ENCODE assay signal across 8 cellular contexts in genomic region chr18:5546660-5547059, GRCh38. TPM values are rescaled to one million over a fixed set of nuclear protein-coding genes. Genes with fewer than 3 reads are reported as not detected.
A peak's percentile ranks its signal among the peaks of the same experiment; 100 is the strongest.
DNase-seq lines count a peak whose midpoint lies in the region; ATAC-seq and TF ChIP-seq lines count a peak whose summit lies in the region.

No MANE protein-coding gene starts in this region.

- no peak overlapping the region for H3K4me3 Mint-ChIP-seq in GM23338
- no peak overlapping the region for H3K4me3 Mint-ChIP-seq in effector memory CD8-positive, alpha-beta T cell

- peaks cover 12% of the 10 kb centered on the region for H3K79me1 ChIP-seq in trophoblast cell (ENCODE audit: low read length)

- H3K4me3 ChIP-seq in GM23338 (no peak overlapping the region), fibroblast of mammary gland (ENCODE audit: control insufficient read depth, low read depth, low read length) (no peak overlapping the region), trophoblast cell (ENCODE audit: low read depth, low read length) (no peak overlapping the region)

- H3K4me1 ChIP-seq in GM23338 (ENCODE audit: insufficient read depth), result peaks cover 6% of the 10 kb centered on the region
- H3K4me1 ChIP-seq in trophoblast cell (ENCODE audit: control insufficient read depth in 1 of 2, insufficient read depth in 2 of 2, low read length in 2 of 2), result peaks cover 2% of the 10 kb centered on the region in 2 experiments

- H2AK5ac ChIP-seq in trophoblast cell (ENCODE audit: low read length), result no peak overlapping the region

- H2BK12ac ChIP-seq in trophoblast cell (ENCODE audit: low read length), result no peak overlapping the region

- no peaks in the 10 kb centered on the region for H3K9me3 ChIP-seq in trophoblast cell (ENCODE audit: insufficient read depth, low read depth, low read length)

- no peaks in the 10 kb centered on the region for H3K9me3 Mint-ChIP-seq in GM23338
- H3K9me3 Mint-ChIP-seq in effector memory CD8-positive, alpha-beta T cell, result peaks cover 0 to 3% of the 10 kb centered on the region in 2 donors

- peak; percentile 80 for DNase-seq in GM23338 (ENCODE audit: low spot score)
- DNase-seq in NOMO-1 treated with dmso at 0.1 percent for 144 hours (lab: John Stamatoyannopoulos, UW; ENCODE audit: unreplicated experiment), result peak; percentile 59
- DNase-seq in fibroblast of mammary gland (ENCODE audit: low read depth), result peak; percentile 77
- peak; percentile 23 to 69 for DNase-seq in trophoblast cell
- no peak for DNase-seq in stimulated activated naive CD8-positive, alpha-beta T cell treated with anti-CD3 and anti-CD28 coated beads, Interleukin-15, Interleukin-2, amounts not matched to agents 100 U/mL and 50 U/mL, for 24 hours
- DNase-seq in effector memory CD8-positive, alpha-beta T cell, result no peak
- no peak for DNase-seq in NCI-H526 treated with DMSO at 0.1 percent for 48 hours (lab: John Stamatoyannopoulos, UW)

- H3K4me1 Mint-ChIP-seq in GM23338, result peaks cover 11% of the 10 kb centered on the region
- H3K4me1 Mint-ChIP-seq in effector memory CD8-positive, alpha-beta T cell (ENCODE audit: low read depth in 2 of 2), result no peaks in the 10 kb centered on the region

- no peaks in the 10 kb centered on the region for H3K9me2 ChIP-seq in GM23338 (ENCODE audit: insufficient read depth)

- no peak overlapping the region for H3K23ac ChIP-seq in trophoblast cell (ENCODE audit: low read length)

- H4K8ac ChIP-seq in trophoblast cell (ENCODE audit: low read depth, low read length), result no peak overlapping the region

- WGBS in trophoblast cell (ENCODE audit: extremely low coverage, insufficient coverage, insufficient read length), result no CpG with 5 or more reads among the region's 3 CpGs

- H3K18ac ChIP-seq in trophoblast cell (ENCODE audit: low read length), result no peak overlapping the region

- H3K36me3 ChIP-seq in GM23338 (ENCODE audit: insufficient read depth) (no peaks in the 10 kb centered on the region), trophoblast cell (ENCODE audit: control insufficient read depth in 1 of 2, insufficient read depth in 2 of 2, low read length in 2 of 2) (no peaks in the 10 kb centered on the region)

- H3K4me2 ChIP-seq in GM23338 (no peak overlapping the region), trophoblast cell (ENCODE audit: low read length) (no peak overlapping the region)

- H2AFZ ChIP-seq in GM23338, result no peak overlapping the region
- H2AFZ ChIP-seq in trophoblast cell (ENCODE audit: insufficient read depth, low read length, poor library complexity), result no peak overlapping the region

- no peaks in the 10 kb centered on the region for H3F3A ChIP-seq in GM23338 (replicated peaks; ENCODE audit: low read depth)

- ATAC-seq in GM23338 (peak; percentile 64), GM19455 (IDR thresholded peaks at IDR 0.05; ENCODE audit: unreplicated experiment) (no peak)
- no peak for ATAC-seq in stimulated activated naive CD8-positive, alpha-beta T cell treated with anti-CD3 and anti-CD28 coated beads, Interleukin-15, Interleukin-2, amounts not matched to agents 100 U/mL and 50 U/mL, for 24 hours
- no peak for ATAC-seq in effector memory CD8-positive, alpha-beta T cell (replicated peaks)

- peaks cover 22% of the 10 kb centered on the region for H3K27me3 ChIP-seq in GM23338 (ENCODE audit: insufficient read depth)
- H3K27me3 ChIP-seq in trophoblast cell (ENCODE audit: insufficient read depth, low read length), result no peaks in the 10 kb centered on the region

- no peaks in the 10 kb centered on the region for H3K79me2 ChIP-seq in GM23338 (replicated peaks; ENCODE audit: insufficient read depth)
- peaks cover 14% of the 10 kb centered on the region for H3K79me2 ChIP-seq in trophoblast cell (ENCODE audit: control insufficient read depth, insufficient read depth, low read length, poor library complexity)

- H3K27ac ChIP-seq in GM23338 (ENCODE audit: low read depth), result no peak overlapping the region
- no peak overlapping the region for H3K27ac ChIP-seq in trophoblast cell (ENCODE audit: low read depth, low read length)

- H3K27me3 Mint-ChIP-seq in GM23338 (ENCODE audit: insufficient read depth, low read depth, poor library complexity), result peaks cover 5% of the 10 kb centered on the region
- peaks cover 19 to 24% of the 10 kb centered on the region in 2 donors for H3K27me3 Mint-ChIP-seq in effector memory CD8-positive, alpha-beta T cell

- H2BK120ac ChIP-seq in trophoblast cell (ENCODE audit: insufficient read depth, low read length, poor library complexity), result no peak overlapping the region

- H4K20me1 ChIP-seq in GM23338 (replicated peaks; ENCODE audit: insufficient read depth), result no peaks in the 10 kb centered on the region

- H2BK5ac ChIP-seq in trophoblast cell (ENCODE audit: low read depth, low read length, poor library complexity), result no peak overlapping the region

- no peak overlapping the region for H3K9ac ChIP-seq in trophoblast cell (ENCODE audit: low read length)

- H3K4ac ChIP-seq in trophoblast cell (ENCODE audit: low read depth, low read length), result no peak overlapping the region

- H3K27ac Mint-ChIP-seq in GM23338, result no peak overlapping the region
- H3K27ac Mint-ChIP-seq in effector memory CD8-positive, alpha-beta T cell, result no peak overlapping the region

- no peak overlapping the region for H4K12ac ChIP-seq in trophoblast cell (ENCODE audit: low read depth, low read length)

- H3K36me3 Mint-ChIP-seq in GM23338 (ENCODE audit: low read depth), result no peaks in the 10 kb centered on the region
- no peaks in the 10 kb centered on the region for H3K36me3 Mint-ChIP-seq in effector memory CD8-positive, alpha-beta T cell (ENCODE audit: insufficient read depth)

- peak; percentile 67 to 73 for TF ChIP-seq CTCF in GM23338 (conservative IDR thresholded peaks at IDR 0.05; ENCODE audit: low read depth in 2 of 2)
- TF ChIP-seq CTCF in fibroblast of mammary gland (conservative IDR thresholded peaks at IDR 0.05; ENCODE audit: control insufficient read depth, insufficient read depth, low read depth, low read length), result peak; percentile 91

- H3K14ac ChIP-seq in trophoblast cell (ENCODE audit: low read length), result no peak overlapping the region

- no peak overlapping the region for H4K91ac ChIP-seq in trophoblast cell (ENCODE audit: low read depth, low read length)

TF ChIP-seq in GM23338, 12 proteins besides CTCF, POLR2A, EP300 and RAD21 (continues in another document):
- TF ChIP-seq REST (IDR thresholded peaks at IDR 0.05; ENCODE audit: unreplicated experiment) (no peak), ZNF114 (CRISPR knock-in tag; IDR thresholded peaks at IDR 0.05) (no peak), POLR2AphosphoS5 (IDR thresholded peaks at IDR 0.05; ENCODE audit: low read depth) (no peak)

RNA-seq across cellular contexts. Expression of gene EPB41L3, which starts 2.9 kb away (rescaled TPM):
- total RNA-seq in GM23338 (2014; rRNA removed; shearing (Covaris generic)), result 11.7 and 17.0 TPM in 2 replicates
- polyA plus RNA-seq in GM23338 (2016; fragmentation: Nextera tagmentation; extraction: Ambion mirVana), result 5.0 and 8.0 TPM in 2 replicates
- polyA plus RNA-seq in trophoblast cell (2013), result 312 and 318 TPM in 2 replicates

Comparison
In these comparisons a context has a peak if more than half of its experiments do, and no peak if none do; other contexts are left out.
1. DNase-seq: peak in GM23338 (single experiment), NOMO-1 treated with dmso at 0.1 percent for 144 hours (single experiment), fibroblast of mammary gland (single experiment) and trophoblast cell (2 of 2); none in stimulated activated naive CD8-positive, alpha-beta T cell treated with anti-CD3 and anti-CD28 coated beads, Interleukin-15, Interleukin-2, amounts not matched to agents 100 U/mL and 50 U/mL, for 24 hours (single experiment), effector memory CD8-positive, alpha-beta T cell (0 of 3) and NCI-H526 treated with DMSO at 0.1 percent for 48 hours (single experiment).